ENCODE assay signal across 20 cellular contexts in the genomic region with DNA sequence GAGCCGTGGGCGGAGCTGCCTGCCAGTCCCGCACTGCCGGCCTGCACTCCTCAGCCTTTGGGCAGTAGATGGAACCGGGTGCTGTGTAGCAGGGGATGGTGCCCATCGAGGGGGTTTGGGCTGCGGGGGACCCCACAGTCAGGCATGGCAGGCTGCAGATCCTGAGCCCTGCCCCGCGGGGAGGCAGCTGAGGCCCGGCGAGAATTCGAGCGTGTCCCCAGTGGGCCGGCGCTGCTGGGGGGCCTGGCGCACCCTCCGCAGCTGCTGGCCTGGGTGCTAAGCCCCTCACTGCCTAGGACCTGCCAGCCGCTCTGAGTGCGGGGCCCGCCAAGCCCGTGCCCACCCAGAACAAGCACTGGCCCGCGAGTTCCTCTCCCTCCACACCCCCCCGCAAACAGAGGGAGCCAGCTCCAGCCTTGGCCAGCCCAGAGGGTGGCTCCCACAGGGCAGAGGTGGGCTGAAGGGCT.
DNase-seq lines count a peak whose midpoint lies in the region; ATAC-seq, FAIRE-seq and TF ChIP-seq lines count a peak whose summit lies in the region.
"Had no signal": no experiment of that assay in that cellular context is flagged by ENCODE, and none has a peak within 500 bp of the region (broad histone marks: within the 10 kb centered on the region; RNA-seq: fewer than 3 reads in every experiment).

No MANE protein-coding gene starts in this region.

- H3K36me3 ChIP-seq in kidney (ENCODE audit: control insufficient read depth in 1 of 2, insufficient read depth in 2 of 2, low read length in 2 of 2) (no peaks in the 10 kb centered on the region), spleen (no peaks in the 10 kb centered on the region)
- H3K36me3 ChIP-seq: BLaER1 had no signal

- no peak for TF ChIP-seq POLR2A in spleen (IDR thresholded peaks at IDR 0.05)

- H3K9ac ChIP-seq in kidney (ENCODE audit: low read length in 2 of 2) = no peak overlapping the region
- H3K9ac ChIP-seq: BLaER1, GM23248 had no signal

- H3K27ac ChIP-seq in kidney (ENCODE audit: low read depth in 2 of 2, low read length in 2 of 2) (no peak overlapping the region), spleen (no peak overlapping the region)
- H3K27ac ChIP-seq: BLaER1, C4-2B, GM23248 had no signal

- H3K9me3 ChIP-seq in kidney (ENCODE audit: control insufficient read depth in 1 of 2, low read length in 2 of 2) (peaks cover 0 to 5% of the 10 kb centered on the region in 2 donors), spleen (peaks cover 0 to 45% (median 23%) of the 10 kb centered on the region in 8 donors)
- H3K9me3 ChIP-seq: Caco-2 had no signal

- no peaks in the 10 kb centered on the region for H3K36me3 Mint-ChIP-seq in activated naive CD4-positive, alpha-beta T cell treated with anti-CD3 and anti-CD28 coated beads, Interleukin-2, amount 10 ng/mL, durations not matched to agents 7 days and 5 days
- H3K36me3 Mint-ChIP-seq in activated CD4-positive, alpha-beta T cell treated with anti-CD3 and anti-CD28 coated beads, Interleukin-2, amount 10 ng/mL, durations not matched to agents 24 days and 14 days (ENCODE audit: low read depth) = no peaks in the 10 kb centered on the region
- H3K36me3 Mint-ChIP-seq: CD4-positive, CD25-positive, alpha-beta regulatory T cell; CD8-positive, alpha-beta T cell had no signal

- CTCF ChIA-PET in activated naive CD4-positive, alpha-beta T cell treated with anti-CD3 and anti-CD28 coated beads, Interleukin-2, amount 10 ng/mL, durations not matched to agents 7 days and 5 days (lab: Charles Lee) = no interaction called here

- H3K4me1 ChIP-seq in kidney (ENCODE audit: control insufficient read depth in 1 of 2, insufficient read depth in 1 of 2, low read depth in 1 of 2, low read length in 2 of 2) (no peaks in the 10 kb centered on the region), spleen (no peaks in the 10 kb centered on the region)
- H3K4me1 ChIP-seq: Caco-2 had no signal

- peaks cover 0 to 6% of the 10 kb centered on the region in 2 donors for H3K9me3 Mint-ChIP-seq in stimulated activated naive CD8-positive, alpha-beta T cell treated with anti-CD3 and anti-CD28 coated beads, Interleukin-15, amount 100 ng/mL, for 72 hours
- H3K9me3 Mint-ChIP-seq in activated naive CD4-positive, alpha-beta T cell treated with anti-CD3 and anti-CD28 coated beads, Interleukin-2, amount 10 ng/mL, durations not matched to agents 7 days and 5 days = peaks cover 20% of the 10 kb centered on the region
- peaks cover 5% of the 10 kb centered on the region for H3K9me3 Mint-ChIP-seq in activated CD4-positive, alpha-beta T cell treated with anti-CD3 and anti-CD28 coated beads, Interleukin-2, amount 10 ng/mL, durations not matched to agents 24 days and 14 days

- H3K4me1 Mint-ChIP-seq in stimulated activated naive CD8-positive, alpha-beta T cell treated with anti-CD3 and anti-CD28 coated beads, Interleukin-15, amount 100 ng/mL, for 72 hours = no peaks in the 10 kb centered on the region
- no peaks in the 10 kb centered on the region for H3K4me1 Mint-ChIP-seq in activated naive CD4-positive, alpha-beta T cell treated with anti-CD3 and anti-CD28 coated beads, Interleukin-2, amount 10 ng/mL, durations not matched to agents 7 days and 5 days
- H3K4me1 Mint-ChIP-seq in activated CD4-positive, alpha-beta T cell treated with anti-CD3 and anti-CD28 coated beads, Interleukin-2, amount 10 ng/mL, durations not matched to agents 24 days and 14 days = no peaks in the 10 kb centered on the region
- H3K4me1 Mint-ChIP-seq: CD4-positive, CD25-positive, alpha-beta regulatory T cell had no signal

- no peak overlapping the region for H3K4me3 Mint-ChIP-seq in stimulated activated naive CD8-positive, alpha-beta T cell treated with anti-CD3 and anti-CD28 coated beads, Interleukin-15, amount 100 ng/mL, for 72 hours
- no peak overlapping the region for H3K4me3 Mint-ChIP-seq in activated naive CD4-positive, alpha-beta T cell treated with anti-CD3 and anti-CD28 coated beads, Interleukin-2, amount 10 ng/mL, durations not matched to agents 7 days and 5 days
- no peak overlapping the region for H3K4me3 Mint-ChIP-seq in activated CD4-positive, alpha-beta T cell treated with anti-CD3 and anti-CD28 coated beads, Interleukin-2, amount 10 ng/mL, durations not matched to agents 24 days and 14 days
- H3K4me3 Mint-ChIP-seq: CD4-positive, CD25-positive, alpha-beta regulatory T cell; CD8-positive, alpha-beta T cell had no signal

- no peak for DNase-seq in stimulated activated naive CD8-positive, alpha-beta T cell treated with anti-CD3 and anti-CD28 coated beads, Interleukin-15, amount 100 ng/mL, for 72 hours
- no peak for DNase-seq in stimulated activated naive CD8-positive, alpha-beta T cell treated with anti-CD3 and anti-CD28 coated beads, Interleukin-15, Interleukin-2, amounts not matched to agents 100 U/mL and 50 U/mL, for 24 hours
- DNase-seq in kidney (peak; percentile 63), spleen (peak; percentile 69)
- no peak for DNase-seq in activated naive CD4-positive, alpha-beta T cell treated with anti-CD3 and anti-CD28 coated beads, Interleukin-2, amount 10 ng/mL, durations not matched to agents 7 days and 5 days
- no peak for DNase-seq in activated CD4-positive, alpha-beta T cell treated with anti-CD3 and anti-CD28 coated beads, Interleukin-2, amount 10 ng/mL, durations not matched to agents 24 days and 14 days
- DNase-seq: Caco-2; CD4-positive, CD25-positive, alpha-beta regulatory T cell; CD8-positive, alpha-beta T cell; DMS153; DND-41; GM23248; H7; HCEC 1CT had no signal

- no peak for FAIRE-seq in kidney (lab: Jason Lieb, UNC)
- FAIRE-seq: G401.6, GM12892, H1 had no signal

- H3K27ac Mint-ChIP-seq in stimulated activated naive CD8-positive, alpha-beta T cell treated with anti-CD3 and anti-CD28 coated beads, Interleukin-15, amount 100 ng/mL, for 72 hours = no peak overlapping the region
- no peak overlapping the region for H3K27ac Mint-ChIP-seq in activated naive CD4-positive, alpha-beta T cell treated with anti-CD3 and anti-CD28 coated beads, Interleukin-2, amount 10 ng/mL, durations not matched to agents 7 days and 5 days
- H3K27ac Mint-ChIP-seq in activated CD4-positive, alpha-beta T cell treated with anti-CD3 and anti-CD28 coated beads, Interleukin-2, amount 10 ng/mL, durations not matched to agents 24 days and 14 days = no peak overlapping the region
- H3K27ac Mint-ChIP-seq: CD4-positive, CD25-positive, alpha-beta regulatory T cell; CD8-positive, alpha-beta T cell had no signal

- TF ChIP-seq CTCF in kidney (IDR thresholded peaks at IDR 0.05; ENCODE audit: borderline replicate concordance, extremely low read depth, insufficient read depth) (no peak), spleen (IDR thresholded peaks at IDR 0.05 in 8 of 11, conservative IDR thresholded peaks at IDR 0.05 in 3 of 11) (no peak)

- no peak overlapping the region for H3K4me3 ChIP-seq in kidney (ENCODE audit: low read length in 2 of 2)
- no peak overlapping the region for H3K4me3 ChIP-seq in spleen
- H3K4me3 ChIP-seq: BLaER1, GM23248 had no signal

- no peaks in the 10 kb centered on the region for H3K27me3 Mint-ChIP-seq in stimulated activated naive CD8-positive, alpha-beta T cell treated with anti-CD3 and anti-CD28 coated beads, Interleukin-15, amount 100 ng/mL, for 72 hours
- H3K27me3 Mint-ChIP-seq in activated naive CD4-positive, alpha-beta T cell treated with anti-CD3 and anti-CD28 coated beads, Interleukin-2, amount 10 ng/mL, durations not matched to agents 7 days and 5 days = no peaks in the 10 kb centered on the region
- H3K27me3 Mint-ChIP-seq in activated CD4-positive, alpha-beta T cell treated with anti-CD3 and anti-CD28 coated beads, Interleukin-2, amount 10 ng/mL, durations not matched to agents 24 days and 14 days = no peaks in the 10 kb centered on the region
- H3K27me3 Mint-ChIP-seq: CD4-positive, CD25-positive, alpha-beta regulatory T cell had no signal

- ATAC-seq in stimulated activated naive CD8-positive, alpha-beta T cell treated with anti-CD3 and anti-CD28 coated beads, Interleukin-15, amount 100 ng/mL, for 72 hours = peak; percentile 20
- ATAC-seq in stimulated activated naive CD8-positive, alpha-beta T cell treated with anti-CD3 and anti-CD28 coated beads, Interleukin-15, Interleukin-2, amounts not matched to agents 100 U/mL and 50 U/mL, for 24 hours = no peak
- ATAC-seq in HG03135 (IDR thresholded peaks at IDR 0.05; ENCODE audit: unreplicated experiment) = no peak
- ATAC-seq: CD8-positive, alpha-beta T cell had no signal

- 93 to 100% (median 97%) methylated on average over 6 to 24 of the region's 24 CpGs for WGBS in spleen, 5 donors

- H3K27me3 ChIP-seq in spleen (replicated peaks in 1 of 7) = no peaks in the 10 kb centered on the region
- H3K27me3 ChIP-seq: BLaER1 had no signal

- intact Hi-C loops in kidney (cut with DNase I) (no loop called here), spleen (cut with DNase I; ENCODE audit: low total_unique reads) (no loop called here)
- intact Hi-C loops in activated CD4-positive, alpha-beta T cell treated with anti-CD3 and anti-CD28 coated beads, Interleukin-2, amount 10 ng/mL, durations not matched to agents 24 days and 14 days (cut with micrococcal nuclease) = no loop called here

Comparison
In these comparisons a context has a peak if more than half of its experiments do, and no peak if none do; other contexts are left out.
1. DNase-seq: peak in kidney (single experiment) and spleen (single experiment); none in stimulated activated naive CD8-positive, alpha-beta T cell treated with anti-CD3 and anti-CD28 coated beads, Interleukin-15, amount 100 ng/mL, for 72 hours (0 of 2), stimulated activated naive CD8-positive, alpha-beta T cell treated with anti-CD3 and anti-CD28 coated beads, Interleukin-15, Interleukin-2, amounts not matched to agents 100 U/mL and 50 U/mL, for 24 hours (single experiment), activated naive CD4-positive, alpha-beta T cell treated with anti-CD3 and anti-CD28 coated beads, Interleukin-2, amount 10 ng/mL, durations not matched to agents 7 days and 5 days (single experiment) and activated CD4-positive, alpha-beta T cell treated with anti-CD3 and anti-CD28 coated beads, Interleukin-2, amount 10 ng/mL, durations not matched to agents 24 days and 14 days (single experiment).